In genomic region chrX:112753116-112753515, GRCh38 we compare ENCODE assay signal across 28 cellular contexts.
"Had no signal": no experiment of that assay in that cellular context is flagged by ENCODE, and none has a peak within 500 bp of the region (broad histone marks: within the 10 kb centered on the region; RNA-seq: fewer than 3 reads in every experiment).

No MANE protein-coding gene starts in this region.

- H3K27ac Mint-ChIP-seq: stimulated activated effector memory CD8-positive, alpha-beta T cell treated with anti-CD3 and anti-CD28 coated beads, Interleukin-12 subunit alpha, Interleukin-12 subunit beta, amount 100 ng/mL, for 72 hours; stimulated activated memory B cell treated with anti-CD40 and anti-IgM and Interleukin-4, amounts not matched to agents 10 μg/mL and 1 μg/mL and 100 μg/mL, for 72 hours; stimulated activated naive B cell treated with anti-CD40 and anti-IgM and Interleukin-4, amounts not matched to agents 10 μg/mL and 1 μg/mL and 100 μg/mL, for 72 hours; stimulated activated naive CD8-positive, alpha-beta T cell treated with anti-CD3 and anti-CD28 coated beads, Interleukin-15, amount 100 ng/mL, for 72 hours; stimulated activated naive CD8-positive, alpha-beta T cell treated with anti-CD3 and anti-CD28 coated beads, Interleukin-15, Interleukin-2, amounts not matched to agents 100 ng/mL and 50 ng/mL, for 24 hours; type B pancreatic cell had no signal

- H3K9me3 Mint-ChIP-seq: stimulated activated effector memory CD8-positive, alpha-beta T cell treated with anti-CD3 and anti-CD28 coated beads, Interleukin-12 subunit alpha, Interleukin-12 subunit beta, amount 100 ng/mL, for 72 hours; stimulated activated memory B cell treated with anti-CD40 and anti-IgM and Interleukin-4, amounts not matched to agents 10 μg/mL and 1 μg/mL and 100 μg/mL, for 72 hours; stimulated activated naive B cell treated with anti-CD40 and anti-IgM and Interleukin-4, amounts not matched to agents 10 μg/mL and 1 μg/mL and 100 μg/mL, for 72 hours; stimulated activated naive CD8-positive, alpha-beta T cell treated with anti-CD3 and anti-CD28 coated beads, Interleukin-15, amount 100 ng/mL, for 72 hours; stimulated activated naive CD8-positive, alpha-beta T cell treated with anti-CD3 and anti-CD28 coated beads, Interleukin-15, Interleukin-2, amounts not matched to agents 100 ng/mL and 50 ng/mL, for 24 hours had no signal

- H3K36me3 Mint-ChIP-seq: stimulated activated effector memory CD8-positive, alpha-beta T cell treated with anti-CD3 and anti-CD28 coated beads, Interleukin-12 subunit alpha, Interleukin-12 subunit beta, amount 100 ng/mL, for 72 hours; stimulated activated memory B cell treated with anti-CD40 and anti-IgM and Interleukin-4, amounts not matched to agents 10 μg/mL and 1 μg/mL and 100 μg/mL, for 72 hours; stimulated activated naive B cell treated with anti-CD40 and anti-IgM and Interleukin-4, amounts not matched to agents 10 μg/mL and 1 μg/mL and 100 μg/mL, for 72 hours; type B pancreatic cell had no signal

- H3K36me3 ChIP-seq: stomach, suprapubic skin, thoracic aorta, thyroid gland, tibial artery, tibial nerve, transverse colon, upper lobe of left lung, upper lobe of right lung, uterus, vagina had no signal

- H3K9me3 ChIP-seq: stomach, suprapubic skin, testis, thoracic aorta, thyroid gland, tibial artery, tibial nerve, transverse colon, upper lobe of left lung, upper lobe of right lung, uterus, vagina had no signal

- H3K4me3 ChIP-seq: stomach, suprapubic skin, testis, thoracic aorta, thyroid gland, tibial artery, tibial nerve, transverse colon, upper lobe of left lung, upper lobe of right lung, uterus, vagina had no signal

- ATAC-seq: stimulated activated effector memory CD8-positive, alpha-beta T cell treated with anti-CD3 and anti-CD28 coated beads, Interleukin-12 subunit alpha, Interleukin-12 subunit beta, amount 100 ng/mL, for 72 hours; stimulated activated memory B cell treated with anti-CD40 and anti-IgM and Interleukin-4, amounts not matched to agents 10 μg/mL and 1 μg/mL and 100 μg/mL, for 72 hours; stimulated activated naive B cell treated with anti-CD40 and anti-IgM and Interleukin-4, amounts not matched to agents 10 μg/mL and 1 μg/mL and 100 μg/mL, for 72 hours; stimulated activated naive CD8-positive, alpha-beta T cell treated with anti-CD3 and anti-CD28 coated beads, Interleukin-15, amount 100 ng/mL, for 72 hours; stimulated activated naive CD8-positive, alpha-beta T cell treated with anti-CD3 and anti-CD28 coated beads, Interleukin-15, Interleukin-2, amounts not matched to agents 100 U/mL and 50 U/mL, for 24 hours; upper lobe of right lung had no signal

- H3K27me3 Mint-ChIP-seq: stimulated activated memory B cell treated with anti-CD40 and anti-IgM and Interleukin-4, amounts not matched to agents 10 μg/mL and 1 μg/mL and 100 μg/mL, for 72 hours; stimulated activated naive B cell treated with anti-CD40 and anti-IgM and Interleukin-4, amounts not matched to agents 10 μg/mL and 1 μg/mL and 100 μg/mL, for 72 hours; stimulated activated naive CD8-positive, alpha-beta T cell treated with anti-CD3 and anti-CD28 coated beads, Interleukin-15, amount 100 ng/mL, for 72 hours; type B pancreatic cell had no signal

- DNase-seq: stimulated activated CD4-positive, alpha-beta T cell treated with anti-CD3 and anti-CD28 coated beads, Interleukin-2, amount 100 ng/mL, for 48 hours; stimulated activated CD4-positive, alpha-beta T cell treated with anti-CD3 and anti-CD28 coated beads, Interleukin-4, amount 100 ng/mL, for 1 hour; stimulated activated CD4-positive, alpha-beta T cell treated with anti-CD3 and anti-CD28 coated beads, Interleukin-4, amount 100 ng/mL, for 24 hours; stimulated activated CD4-positive, alpha-beta T cell treated with anti-CD3 and anti-CD28 coated beads, Interleukin-4, amount 100 ng/mL, for 4 hours; stimulated activated CD8-positive, alpha-beta memory T cell treated with anti-CD3 and anti-CD28 coated beads, Interleukin-4, amount 100 ng/mL, for 48 hours; stimulated activated naive B cell treated with anti-CD40 and anti-IgM and Interleukin-4, amounts not matched to agents 10 μg/mL and 1 μg/mL and 100 μg/mL, for 72 hours; stimulated activated naive CD4-positive, alpha-beta T cell; stimulated activated naive CD4-positive, alpha-beta T cell treated with Interleukin-2 at 50 U/mL for 16 hours; stimulated activated naive CD8-positive, alpha-beta T cell treated with anti-CD3 and anti-CD28 coated beads, Interleukin-15, amount 100 ng/mL, for 72 hours; stimulated activated naive CD8-positive, alpha-beta T cell treated with anti-CD3 and anti-CD28 coated beads, Interleukin-15, Interleukin-2, amounts not matched to agents 100 U/mL and 50 U/mL, for 24 hours; stomach; substantia nigra; testis; thyroid gland; tibial artery; transverse colon; upper lobe of left lung; upper lobe of right lung; uterus had no signal

- H3K27me3 ChIP-seq: stomach, suprapubic skin, testis, thyroid gland, tibial artery, transverse colon, upper lobe of left lung, upper lobe of right lung, uterus, vagina had no signal

- H3K4me1 Mint-ChIP-seq: stimulated activated effector memory CD8-positive, alpha-beta T cell treated with anti-CD3 and anti-CD28 coated beads, Interleukin-12 subunit alpha, Interleukin-12 subunit beta, amount 100 ng/mL, for 72 hours; stimulated activated memory B cell treated with anti-CD40 and anti-IgM and Interleukin-4, amounts not matched to agents 10 μg/mL and 1 μg/mL and 100 μg/mL, for 72 hours; stimulated activated naive B cell treated with anti-CD40 and anti-IgM and Interleukin-4, amounts not matched to agents 10 μg/mL and 1 μg/mL and 100 μg/mL, for 72 hours; stimulated activated naive CD8-positive, alpha-beta T cell treated with anti-CD3 and anti-CD28 coated beads, Interleukin-15, amount 100 ng/mL, for 72 hours had no signal

- H3K4me1 ChIP-seq: stomach, suprapubic skin, testis, thyroid gland, tibial artery, tibial nerve, transverse colon, upper lobe of left lung, upper lobe of right lung, uterus, vagina had no signal

- H3K4me3 Mint-ChIP-seq: stimulated activated effector memory CD8-positive, alpha-beta T cell treated with anti-CD3 and anti-CD28 coated beads, Interleukin-12 subunit alpha, Interleukin-12 subunit beta, amount 100 ng/mL, for 72 hours; stimulated activated memory B cell treated with anti-CD40 and anti-IgM and Interleukin-4, amounts not matched to agents 10 μg/mL and 1 μg/mL and 100 μg/mL, for 72 hours; stimulated activated naive B cell treated with anti-CD40 and anti-IgM and Interleukin-4, amounts not matched to agents 10 μg/mL and 1 μg/mL and 100 μg/mL, for 72 hours; stimulated activated naive CD8-positive, alpha-beta T cell treated with anti-CD3 and anti-CD28 coated beads, Interleukin-15, amount 100 ng/mL, for 72 hours; stimulated activated naive CD8-positive, alpha-beta T cell treated with anti-CD3 and anti-CD28 coated beads, Interleukin-15, Interleukin-2, amounts not matched to agents 100 ng/mL and 50 ng/mL, for 24 hours; type B pancreatic cell had no signal

- FAIRE-seq: urothelium cell line had no signal

- H3K27ac ChIP-seq: stomach, suprapubic skin, testis, thoracic aorta, thyroid gland, tibial artery, tibial nerve, transverse colon, upper lobe of left lung, upper lobe of right lung, uterus, vagina had no signal
